Comparison of ENCODE assay signal across 8 cellular contexts in genomic region chr16:30394603-30395154, GRCh38. TPM values are rescaled to one million over a fixed set of nuclear protein-coding genes. Genes with fewer than 3 reads are reported as not detected.
DNase-seq lines count a peak whose midpoint lies in the region; ATAC-seq, FAIRE-seq and TF ChIP-seq lines count a peak whose summit lies in the region.

No MANE protein-coding gene starts in this region.

- peaks cover 10% of the 10 kb centered on the region for H3K4me1 ChIP-seq in ACC112 (ENCODE audit: control insufficient read depth, insufficient read depth, low read length, unreplicated experiment)
- peaks cover 5% of the 10 kb centered on the region for H3K4me1 ChIP-seq in keratinocyte (ENCODE audit: control insufficient read depth, extremely low read depth, insufficient read depth, low read length)

- H3K79me2 ChIP-seq in ACC112 (ENCODE audit: control insufficient read depth, insufficient read depth, low read length, unreplicated experiment) (peaks cover 4% of the 10 kb centered on the region), keratinocyte (ENCODE audit: control insufficient read depth, insufficient read depth, low read length) (peaks cover 4% of the 10 kb centered on the region)

- no peaks in the 10 kb centered on the region for H4K20me1 ChIP-seq in keratinocyte (ENCODE audit: control insufficient read depth, extremely low read depth, insufficient read depth, low read length)

- DNase-seq in HFF-Myc (ENCODE audit: extremely low read depth, low read depth) = no peak
- DNase-seq in astrocyte of the hippocampus (ENCODE audit: low read depth, low spot score) = peak; percentile 66
- no peak for DNase-seq in keratinocyte (ENCODE audit: low read depth, low spot score)
- peak in 2 of 49 donors; percentile 40 to 63 for DNase-seq in substantia nigra (lab: John Stamatoyannopoulos, UW)

- dilution Hi-C loops in keratinocyte (cut with MboI; ENCODE audit: extremely low pct_ligation_motif_present, low sequenced_read_pairs) = no loop called here

- H3K4me3 ChIP-seq in ACC112 (ENCODE audit: low read depth, low read length) (peak overlapping the region; percentile 99), HFF-Myc (replicated peaks; ENCODE audit: low read depth, low read length) (peak overlapping the region; percentile 63), keratinocyte (ENCODE audit: control insufficient read depth in 2 of 3, extremely low read depth in 1 of 3, insufficient read depth in 2 of 3, low read depth in 1 of 3, low read length in 3 of 3) (peak overlapping the region; percentile 74 to 84 (median 78))

- H3K36me3 ChIP-seq in ACC112 (ENCODE audit: insufficient read depth, low read length) (no peaks in the 10 kb centered on the region), keratinocyte (ENCODE audit: control insufficient read depth in 2 of 2, extremely low read depth in 1 of 2, insufficient read depth in 2 of 2, low read length in 2 of 2) (peaks cover 0 to 3% of the 10 kb centered on the region in 2 experiments)

- TF ChIP-seq CTCF in HFF-Myc (IDR thresholded peaks at IDR 0.05; ENCODE audit: low read depth, low read length, missing control alignments) (no peak), keratinocyte (optimal IDR thresholded peaks at IDR 0.05 in 1 of 3, IDR thresholded peaks at IDR 0.05 in 1 of 3, conservative IDR thresholded peaks at IDR 0.05 in 1 of 3; ENCODE audit: extremely low read depth in 1 of 3, insufficient read depth in 2 of 3, low read length in 3 of 3) (no peak)

- H3K9me1 ChIP-seq in keratinocyte (ENCODE audit: control insufficient read depth, extremely low read depth, insufficient read depth, low read length) = no peaks in the 10 kb centered on the region

- ATAC-seq in GM21737 (IDR thresholded peaks at IDR 0.05; ENCODE audit: unreplicated experiment) (no peak), HG03439 (IDR thresholded peaks at IDR 0.05; ENCODE audit: unreplicated experiment) (no peak), GM18520 (IDR thresholded peaks at IDR 0.05; ENCODE audit: unreplicated experiment) (no peak)

- H3K27me3 ChIP-seq in ACC112 (ENCODE audit: insufficient read depth, low read length) (no peaks in the 10 kb centered on the region), keratinocyte (ENCODE audit: control insufficient read depth, extremely low read depth, insufficient read depth, low read length) (no peaks in the 10 kb centered on the region)

- H3K4me2 ChIP-seq in keratinocyte (ENCODE audit: control insufficient read depth, extremely low read depth, insufficient read depth, low read depth, low read length) = peak overlapping the region; percentile 84

- FAIRE-seq in keratinocyte (lab: Jason Lieb, UNC) = no peak

- no peaks in the 10 kb centered on the region for H3K9me3 ChIP-seq in keratinocyte (ENCODE audit: control insufficient read depth, low read depth, low read length)

- H3K27ac ChIP-seq in ACC112 (ENCODE audit: low read depth, low read length) (peak overlapping the region; percentile 57), keratinocyte (ENCODE audit: control insufficient read depth, insufficient read depth, low read length) (no peak overlapping the region), substantia nigra (ENCODE audit: low read depth, low read length, poor library complexity, severe bottlenecking) (peak overlapping the region; percentile 70)

- peak overlapping the region; percentile 84 for H2AFZ ChIP-seq in ACC112 (ENCODE audit: low read length, unreplicated experiment)
- H2AFZ ChIP-seq in keratinocyte (ENCODE audit: control insufficient read depth, low read length) = peak overlapping the region; percentile 71

- H3K9ac ChIP-seq in keratinocyte (ENCODE audit: control insufficient read depth, extremely low read depth, insufficient read depth, low read length) = peak overlapping the region; percentile 67

RNA-seq across cellular contexts. Expression of gene ZNF48, which starts 0.5 kb away (rescaled TPM):
- polyA plus RNA-seq in keratinocyte = 3.7 to 4.3 TPM (median 3.7 TPM) in 3 replicates
- polyA plus RNA-seq in keratinocyte (2011; ENCODE audit: low read depth) = 6.7 TPM
- polyA plus RNA-seq in keratinocyte (2011; cell fraction: cytosol; rRNA removed) = 2.3 and 4.2 TPM in 2 replicates
- 4.0 and 4.5 TPM in 2 replicates for polyA plus RNA-seq in keratinocyte (2011; cell fraction: nucleus; rRNA removed)
- 3.7 and 4.9 TPM in 2 replicates for polyA plus RNA-seq in keratinocyte (2012; ENCODE audit: low replicate concordance)
- 3.8 to 6.8 TPM (median 4.4 TPM) in 3 replicates for polyA minus RNA-seq in keratinocyte
- 5.0 TPM for polyA minus RNA-seq in keratinocyte (2011; cell fraction: cytosol; rRNA and poly(A)+ RNA removed)
- 2.9 and 3.1 TPM in 2 replicates for polyA minus RNA-seq in keratinocyte (2011; cell fraction: nucleus; rRNA and poly(A)+ RNA removed)

RNA-seq across cellular contexts. Expression of gene SEPTIN1, which starts 12.3 kb away (rescaled TPM):
- 0.04 TPM in 1 of 3 replicates, not detected in the others for polyA plus RNA-seq in keratinocyte
- polyA plus RNA-seq in keratinocyte (2011; ENCODE audit: low read depth) = 0.27 TPM
- 0.09 TPM in 1 of 2 replicates, not detected in the other for polyA plus RNA-seq in keratinocyte (2011; cell fraction: cytosol; rRNA removed)
- polyA plus RNA-seq in keratinocyte (2011; cell fraction: nucleus; rRNA removed) = 0.08 TPM in 1 of 2 replicates, not detected in the other
- polyA plus RNA-seq in keratinocyte (2012; ENCODE audit: low replicate concordance) = 0.37 and 0.42 TPM in 2 replicates
- polyA minus RNA-seq in keratinocyte = not detected in 3 replicates
- polyA minus RNA-seq in keratinocyte (2011; cell fraction: cytosol; rRNA and poly(A)+ RNA removed) = not detected
- not detected in 2 replicates for polyA minus RNA-seq in keratinocyte (2011; cell fraction: nucleus; rRNA and poly(A)+ RNA removed)

RNA-seq across cellular contexts. Expression of gene ZNF771, which starts 12.7 kb away (rescaled TPM):
- 2.8 to 4.1 TPM (median 4.0 TPM) in 3 replicates for polyA plus RNA-seq in keratinocyte
- polyA plus RNA-seq in keratinocyte (2011; ENCODE audit: low read depth) = 0.59 TPM
- 2.9 and 5.2 TPM in 2 replicates for polyA plus RNA-seq in keratinocyte (2011; cell fraction: cytosol; rRNA removed)
- polyA plus RNA-seq in keratinocyte (2011; cell fraction: nucleus; rRNA removed) = 2.1 and 4.1 TPM in 2 replicates
- polyA plus RNA-seq in keratinocyte (2012; ENCODE audit: low replicate concordance) = 1.7 and 3.3 TPM in 2 replicates
- 1.0 to 4.3 TPM (median 3.9 TPM) in 3 replicates for polyA minus RNA-seq in keratinocyte
- polyA minus RNA-seq in keratinocyte (2011; cell fraction: cytosol; rRNA and poly(A)+ RNA removed) = 6.1 TPM
- polyA minus RNA-seq in keratinocyte (2011; cell fraction: nucleus; rRNA and poly(A)+ RNA removed) = 1.7 and 2.2 TPM in 2 replicates

RNA-seq across cellular contexts. Expression of gene MYL11, which starts 20.1 kb away (rescaled TPM):
- polyA plus RNA-seq in keratinocyte = 0.82 TPM in 1 of 3 replicates, not detected in the others
- polyA plus RNA-seq in keratinocyte (2011; ENCODE audit: low read depth) = not detected
- not detected in 2 replicates for polyA plus RNA-seq in keratinocyte (2011; cell fraction: cytosol; rRNA removed)
- not detected in 2 replicates for polyA plus RNA-seq in keratinocyte (2011; cell fraction: nucleus; rRNA removed)
- 1.5 TPM in 1 of 2 replicates, not detected in the other for polyA plus RNA-seq in keratinocyte (2012; ENCODE audit: low replicate concordance)
- 1.8 TPM in 1 of 3 replicates, not detected in the others for polyA minus RNA-seq in keratinocyte
- not detected for polyA minus RNA-seq in keratinocyte (2011; cell fraction: cytosol; rRNA and poly(A)+ RNA removed)
- not detected in 2 replicates for polyA minus RNA-seq in keratinocyte (2011; cell fraction: nucleus; rRNA and poly(A)+ RNA removed)

RNA-seq across cellular contexts. Expression of gene TBC1D10B, which starts 24.4 kb away (rescaled TPM):
- polyA plus RNA-seq in keratinocyte = 8.6 to 20.0 TPM (median 8.9 TPM) in 3 replicates
- polyA plus RNA-seq in keratinocyte (2011; ENCODE audit: low read depth) = 7.0 TPM
- 11.1 and 20.1 TPM in 2 replicates for polyA plus RNA-seq in keratinocyte (2011; cell fraction: cytosol; rRNA removed)
- polyA plus RNA-seq in keratinocyte (2011; cell fraction: nucleus; rRNA removed) = 27.7 and 32.3 TPM in 2 replicates
- polyA plus RNA-seq in keratinocyte (2012; ENCODE audit: low replicate concordance) = 22.4 and 30.2 TPM in 2 replicates
- polyA minus RNA-seq in keratinocyte = 14.2 to 51.2 TPM (median 17.3 TPM) in 3 replicates
- polyA minus RNA-seq in keratinocyte (2011; cell fraction: cytosol; rRNA and poly(A)+ RNA removed) = 35.9 TPM
- polyA minus RNA-seq in keratinocyte (2011; cell fraction: nucleus; rRNA and poly(A)+ RNA removed) = 17.9 and 18.5 TPM in 2 replicates
